7 cellular contexts compared by ENCODE assay signal in genomic region chr7:72643708-72644107, GRCh38.
DNase-seq lines count a peak whose midpoint lies in the region; ATAC-seq, FAIRE-seq and TF ChIP-seq lines count a peak whose summit lies in the region.
"Not testable (repeated sequence)": the region's sequence is repeated elsewhere in the genome, so short reads cannot be mapped to it uniquely, and the experiment has no call there.

No MANE protein-coding gene starts in this region.

- in situ Hi-C loops in GM12878 (cut with MboI): not testable (repeated sequence)

- H3K9ac ChIP-seq in KMS-11; GM12878 (ENCODE audit: control insufficient read depth, insufficient read depth, low read length); kidney (ENCODE audit: low read length in 2 of 2): not testable (repeated sequence)

- not testable (repeated sequence) for DNase-seq in activated CD4-positive, alpha-beta T cell treated with anti-CD3 and anti-CD28 coated beads for 36 hours; activated T-cell treated with anti-CD3 and anti-CD28 coated beads, Interleukin-2, amount 50 U/mL, for 72 hours; GM12878 (ENCODE audit: low read depth, low spot score); frontal cortex (ENCODE audit: low spot score in 2 of 2); kidney; stimulated activated effector memory CD8-positive, alpha-beta T cell treated with anti-CD3 and anti-CD28 coated beads, Interleukin-12 subunit alpha, Interleukin-12 subunit beta, amount 100 ng/mL, for 72 hours (ENCODE audit: low spot score in 2 of 2)

- FAIRE-seq in GM12878 (lab: Jason Lieb, UNC): not testable (repeated sequence)
- peak; percentile 28 for FAIRE-seq in frontal cortex (lab: Jason Lieb, UNC)
- FAIRE-seq in kidney (lab: Jason Lieb, UNC): peak; percentile 35

- H2AFZ ChIP-seq in KMS-11 (ENCODE audit: low read depth); GM12878 (ENCODE audit: control insufficient read depth, low read depth, low read length): not testable (repeated sequence)

- RAD21 ChIA-PET in GM12878 (lab: Charles Lee; ENCODE audit: unreplicated experiment): not testable (repeated sequence)

- H3K79me2 ChIP-seq in KMS-11 (ENCODE audit: insufficient read depth, low read depth); GM12878 (ENCODE audit: control insufficient read depth, insufficient read depth, low read length): not testable (repeated sequence)

- not testable (repeated sequence) for H3K4me1 Mint-ChIP-seq in activated CD4-positive, alpha-beta T cell treated with anti-CD3 and anti-CD28 coated beads for 36 hours; stimulated activated effector memory CD8-positive, alpha-beta T cell treated with anti-CD3 and anti-CD28 coated beads, Interleukin-12 subunit alpha, Interleukin-12 subunit beta, amount 100 ng/mL, for 72 hours
- H3K4me1 Mint-ChIP-seq in activated T-cell treated with anti-CD3 and anti-CD28 coated beads, Interleukin-2, amount 50 U/mL, for 72 hours (ENCODE audit: low read depth): peaks cover 11% of the 10 kb centered on the region

- H4K20me1 ChIP-seq in KMS-11 (ENCODE audit: insufficient read depth); GM12878 (ENCODE audit: control insufficient read depth, insufficient read depth): not testable (repeated sequence)

- not testable (repeated sequence) for H3K36me3 ChIP-seq in KMS-11 (ENCODE audit: insufficient read depth); GM12878 (ENCODE audit: control insufficient read depth in 2 of 2, insufficient read depth in 2 of 2, low read length in 1 of 2); kidney (ENCODE audit: control insufficient read depth in 1 of 2, insufficient read depth in 2 of 2, low read length in 2 of 2)

- TF ChIP-seq POLR2A in GM12878 (IDR thresholded peaks at IDR 0.05; ENCODE audit: low read depth, low read length): not testable (repeated sequence)

- SMC1A ChIA-PET in GM12878 (lab: Charles Lee; ENCODE audit: uncharacterized antibody, unreplicated experiment): not testable (repeated sequence)

- H3K27ac Mint-ChIP-seq in activated CD4-positive, alpha-beta T cell treated with anti-CD3 and anti-CD28 coated beads for 36 hours; stimulated activated effector memory CD8-positive, alpha-beta T cell treated with anti-CD3 and anti-CD28 coated beads, Interleukin-12 subunit alpha, Interleukin-12 subunit beta, amount 100 ng/mL, for 72 hours: not testable (repeated sequence)
- H3K27ac Mint-ChIP-seq in activated T-cell treated with anti-CD3 and anti-CD28 coated beads, Interleukin-2, amount 50 U/mL, for 72 hours: peak overlapping the region; percentile 11

- WGBS in GM12878 (ENCODE audit: insufficient coverage, insufficient replicate concordance, low lambda C conversion rate, missing lambda C conversion rate): 38% methylated on average over 1 of the region's 1 CpG

- H3K27me3 Mint-ChIP-seq in activated CD4-positive, alpha-beta T cell treated with anti-CD3 and anti-CD28 coated beads for 36 hours; activated T-cell treated with anti-CD3 and anti-CD28 coated beads, Interleukin-2, amount 50 U/mL, for 72 hours (ENCODE audit: low read depth): not testable (repeated sequence)

- not testable (repeated sequence) for H3K9me3 ChIP-seq in GM12878 (replicated peaks; ENCODE audit: control insufficient read depth, insufficient read depth, low read length); kidney (ENCODE audit: control insufficient read depth in 1 of 2, low read length in 2 of 2)

- POLR2A ChIA-PET in activated CD4-positive, alpha-beta T cell treated with anti-CD3 and anti-CD28 coated beads for 36 hours (lab: Charles Lee); GM12878 (lab: Charles Lee): not testable (repeated sequence)

- not testable (repeated sequence) for H3K4me3 ChIP-seq in KMS-11 (IDR thresholded peaks at IDR 0.05; ENCODE audit: insufficient read depth, low read depth, low read length); GM12878; kidney (ENCODE audit: low read length in 2 of 2)

- not testable (repeated sequence) for H3K4me3 Mint-ChIP-seq in activated CD4-positive, alpha-beta T cell treated with anti-CD3 and anti-CD28 coated beads for 36 hours; stimulated activated effector memory CD8-positive, alpha-beta T cell treated with anti-CD3 and anti-CD28 coated beads, Interleukin-12 subunit alpha, Interleukin-12 subunit beta, amount 100 ng/mL, for 72 hours
- H3K4me3 Mint-ChIP-seq in activated T-cell treated with anti-CD3 and anti-CD28 coated beads, Interleukin-2, amount 50 U/mL, for 72 hours: peak overlapping the region in 1 of 2 donors; percentile 20

- intact Hi-C loops in activated CD4-positive, alpha-beta T cell treated with anti-CD3 and anti-CD28 coated beads for 36 hours (cut with DNase I, micrococcal nuclease); GM12878 (cut with micrococcal nuclease; ENCODE audit: unreplicated experiment); kidney (cut with DNase I): not testable (repeated sequence)

- peak overlapping the region; percentile 2; the same call in 1 of the 2 replicates for H3K4me2 ChIP-seq in KMS-11
- not testable (repeated sequence) for H3K4me2 ChIP-seq in GM12878 (ENCODE audit: control insufficient read depth, insufficient read depth)

- not testable (repeated sequence) for TF ChIP-seq EP300 in GM12878 (IDR thresholded peaks at IDR 0.05; ENCODE audit: borderline replicate concordance in 1 of 2, control insufficient read depth in 1 of 2, low read depth in 2 of 2, low read length in 2 of 2)

- TF ChIP-seq RAD21 in GM12878 (IDR thresholded peaks at IDR 0.05; ENCODE audit: insufficient read depth, low read depth, low read length): not testable (repeated sequence)

- H3K27me3 ChIP-seq in KMS-11 (ENCODE audit: insufficient read depth, low read depth); GM12878 (replicated peaks in 1 of 2; ENCODE audit: control insufficient read depth in 2 of 2, insufficient read depth in 2 of 2, low read length in 1 of 2): not testable (repeated sequence)

- CTCF ChIA-PET in activated CD4-positive, alpha-beta T cell treated with anti-CD3 and anti-CD28 coated beads for 36 hours (lab: Charles Lee): not testable (repeated sequence)
- CTCF ChIA-PET in GM12878 (lab: Yijun Ruan, JAX): interaction anchor here (0.8 kb wide), 1 partner anchor 238 kb away, joined by 3 read pairs; no protein-coding TSS in a partner anchor

- H3K27ac ChIP-seq in KMS-11; GM12878 (ENCODE audit: control insufficient read depth, insufficient read depth); kidney (ENCODE audit: low read depth in 2 of 2, low read length in 2 of 2): not testable (repeated sequence)

- H3K36me3 Mint-ChIP-seq in activated CD4-positive, alpha-beta T cell treated with anti-CD3 and anti-CD28 coated beads for 36 hours (ENCODE audit: low read depth); activated T-cell treated with anti-CD3 and anti-CD28 coated beads, Interleukin-2, amount 50 U/mL, for 72 hours (ENCODE audit: insufficient read depth in 2 of 2); stimulated activated effector memory CD8-positive, alpha-beta T cell treated with anti-CD3 and anti-CD28 coated beads, Interleukin-12 subunit alpha, Interleukin-12 subunit beta, amount 100 ng/mL, for 72 hours: not testable (repeated sequence)

- peak; percentile 42 for ATAC-seq in activated CD4-positive, alpha-beta T cell treated with anti-CD3 and anti-CD28 coated beads for 36 hours
- peak in 1 of 2 donors; percentile 56 for ATAC-seq in activated T-cell treated with anti-CD3 and anti-CD28 coated beads, Interleukin-2, amount 50 U/mL, for 72 hours (replicated peaks in 1 of 2)
- not testable (repeated sequence) for ATAC-seq in GM12878
- ATAC-seq in stimulated activated effector memory CD8-positive, alpha-beta T cell treated with anti-CD3 and anti-CD28 coated beads, Interleukin-12 subunit alpha, Interleukin-12 subunit beta, amount 100 ng/mL, for 72 hours: peak; percentile 62

- not testable (repeated sequence) for BruUV-seq in GM12878 (replicated peaks; lab: Mats Ljungman, UMichigan)

- not testable (repeated sequence) for H3K9me3 Mint-ChIP-seq in activated CD4-positive, alpha-beta T cell treated with anti-CD3 and anti-CD28 coated beads for 36 hours (ENCODE audit: low read depth); activated T-cell treated with anti-CD3 and anti-CD28 coated beads, Interleukin-2, amount 50 U/mL, for 72 hours; stimulated activated effector memory CD8-positive, alpha-beta T cell treated with anti-CD3 and anti-CD28 coated beads, Interleukin-12 subunit alpha, Interleukin-12 subunit beta, amount 100 ng/mL, for 72 hours

- TF ChIP-seq CTCF in KMS-11 (conservative IDR thresholded peaks at IDR 0.05; ENCODE audit: low read depth, low read length); GM12878 (IDR thresholded peaks at IDR 0.05 in 2 of 3, conservative IDR thresholded peaks at IDR 0.05 in 1 of 3; ENCODE audit: control insufficient read depth in 2 of 3, extremely low read depth in 1 of 3, insufficient read depth in 1 of 3, low read depth in 3 of 3, low read length in 3 of 3); kidney (IDR thresholded peaks at IDR 0.05; ENCODE audit: borderline replicate concordance, extremely low read depth, insufficient read depth): not testable (repeated sequence)

- peaks cover 23% of the 10 kb centered on the region for H3K4me1 ChIP-seq in KMS-11 (ENCODE audit: low read depth, poor library complexity, severe bottlenecking)
- not testable (repeated sequence) for H3K4me1 ChIP-seq in GM12878 (ENCODE audit: control insufficient read depth, insufficient read depth, low read length); kidney (ENCODE audit: control insufficient read depth in 1 of 2, insufficient read depth in 1 of 2, low read depth in 1 of 2, low read length in 2 of 2)

TF ChIP-seq in GM12878, 131 proteins besides CTCF, POLR2A, EP300 and RAD21:
- peak; percentile 75 for TF ChIP-seq JUNB (IDR thresholded peaks at IDR 0.05)
